In the genomic region with DNA sequence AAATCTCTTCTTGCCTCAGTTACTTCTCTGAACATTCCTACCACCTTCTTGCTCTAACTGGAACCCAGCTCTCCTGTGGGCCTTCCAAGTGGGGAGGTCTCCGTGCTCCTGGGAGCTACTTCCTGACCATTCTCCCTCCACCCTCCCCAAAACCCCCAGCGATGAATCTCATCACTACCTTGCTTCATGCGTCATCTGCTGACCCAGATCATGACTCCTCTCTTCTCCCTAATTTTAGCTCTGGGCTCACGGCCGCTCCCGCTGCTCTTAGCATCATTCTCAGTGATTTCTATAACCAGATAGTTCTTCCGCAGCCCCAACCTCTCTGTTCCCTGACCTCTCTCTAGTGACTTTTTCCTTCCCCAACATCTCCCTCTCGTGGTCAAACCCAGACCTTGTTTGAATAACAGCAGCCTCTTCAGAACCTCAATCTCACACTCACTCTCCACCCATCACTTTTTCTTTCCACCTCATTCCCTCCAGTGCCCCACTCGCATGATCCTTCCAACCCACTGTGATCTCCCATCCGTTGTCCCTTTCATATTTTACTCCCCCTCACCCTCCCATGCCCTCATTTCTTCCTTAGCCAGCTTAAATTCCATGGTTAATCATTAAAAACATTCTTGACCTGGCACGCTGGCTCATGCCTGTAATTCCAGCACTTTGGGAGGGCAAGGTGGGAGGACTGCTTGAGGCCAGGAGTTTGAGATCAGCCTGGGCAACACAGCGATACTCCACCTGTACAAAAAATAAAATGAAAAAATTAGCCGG, we compare ENCODE assay signal across 8 cellular contexts. TPM values are rescaled to one million over a fixed set of nuclear protein-coding genes. Genes with fewer than 3 reads are reported as not detected.
A peak's percentile ranks its signal among the peaks of the same experiment; 100 is the strongest.
DNase-seq lines count a peak whose midpoint lies in the region; ATAC-seq and TF ChIP-seq lines count a peak whose summit lies in the region.

No MANE protein-coding gene starts in this region.

- H3K36me3 ChIP-seq in Karpas-422 (ENCODE audit: insufficient read depth, low read length) (no peaks in the 10 kb centered on the region), Peyer's patch (no peaks in the 10 kb centered on the region)

- H4K20me1 ChIP-seq in Karpas-422 (ENCODE audit: insufficient read depth, low read depth, low read length): no peaks in the 10 kb centered on the region

- no peaks in the 10 kb centered on the region for H3K9me2 ChIP-seq in Karpas-422 (replicated peaks; ENCODE audit: insufficient read depth, low read length)

- TF ChIP-seq POLR2A in Peyer's patch (IDR thresholded peaks at IDR 0.05): no peak

- no peak overlapping the region for H3K27ac ChIP-seq in Karpas-422 (ENCODE audit: low read length)
- H3K27ac ChIP-seq in Peyer's patch: no peak overlapping the region

- peak; percentile 76 for DNase-seq in NCI-H524 (lab: John Stamatoyannopoulos, UW)
- DNase-seq in NCI-H524 treated with DMSO at 0.1 percent for 48 hours (lab: John Stamatoyannopoulos, UW): no peak
- DNase-seq in Karpas-422: peak; percentile 88
- DNase-seq in Peyer's patch: peak in 1 of 3 donors; percentile 64
- DNase-seq in left ventricle myocardium superior: no peak
- peak; percentile 29 for DNase-seq in stimulated activated naive CD8-positive, alpha-beta T cell treated with anti-CD3 and anti-CD28 coated beads, Interleukin-15, Interleukin-2, amounts not matched to agents 100 U/mL and 50 U/mL, for 24 hours
- no peak for DNase-seq in GM19238 (ENCODE audit: insufficient read length, low spot score)

- H2AFZ ChIP-seq in Karpas-422 (ENCODE audit: low read length): no peak overlapping the region

- H3K79me2 ChIP-seq in Karpas-422 (ENCODE audit: low read length): no peaks in the 10 kb centered on the region

- peak; percentile 18 for ATAC-seq in left ventricle myocardium superior
- ATAC-seq in stimulated activated naive CD8-positive, alpha-beta T cell treated with anti-CD3 and anti-CD28 coated beads, Interleukin-15, Interleukin-2, amounts not matched to agents 100 U/mL and 50 U/mL, for 24 hours: no peak
- no peak for ATAC-seq in GM19467 (IDR thresholded peaks at IDR 0.05; ENCODE audit: unreplicated experiment)

- peak in 4 of 6 experiments; percentile 36 to 55 (median 52) for TF ChIP-seq CTCF in Peyer's patch (IDR thresholded peaks at IDR 0.05)

- no peak overlapping the region for H3K9ac ChIP-seq in Karpas-422 (ENCODE audit: low read length)

- H3K27me3 ChIP-seq in Karpas-422 (ENCODE audit: low read length): no peaks in the 10 kb centered on the region
- H3K27me3 ChIP-seq in Peyer's patch: no peaks in the 10 kb centered on the region

- no peak overlapping the region for H3K4me3 ChIP-seq in Karpas-422 (ENCODE audit: low read length)
- no peak overlapping the region for H3K4me3 ChIP-seq in Peyer's patch

- H3K4me1 ChIP-seq in Karpas-422 (ENCODE audit: low read length): no peaks in the 10 kb centered on the region
- H3K4me1 ChIP-seq in Peyer's patch: peaks cover 4 to 8% (median 7%) of the 10 kb centered on the region in 4 donors

- H3K4me2 ChIP-seq in Karpas-422 (ENCODE audit: low read depth, low read length, poor library complexity, severe bottlenecking): no peak overlapping the region

- H3K9me3 ChIP-seq in Karpas-422 (ENCODE audit: low read length) (no peaks in the 10 kb centered on the region), Peyer's patch (peaks cover 0 to 7% (median 0%) of the 10 kb centered on the region in 4 donors)

- intact Hi-C loops in left ventricle myocardium superior (cut with micrococcal nuclease): no loop called here

RNA-seq across cellular contexts. Expression of a gene that starts 21.8 kb away (rescaled TPM):
- 46.7 and 71.2 TPM in 2 replicates for total RNA-seq in Karpas-422 (2014; rRNA removed; shearing (Covaris generic); ENCODE audit: low replicate concordance)
- total RNA-seq in Peyer's patch: 10 to 100 TPM; 29.8 to 56.1 (median 35.6) TPM
- total RNA-seq in left ventricle myocardium superior: 71.9 TPM

RNA-seq across cellular contexts. Expression of a gene that starts 22.0 kb away (rescaled TPM):
- 16.8 and 38.2 TPM in 2 replicates for total RNA-seq in Karpas-422 (2014; rRNA removed; shearing (Covaris generic); ENCODE audit: low replicate concordance)
- total RNA-seq in Peyer's patch (100 to 1,000 TPM in 1 of 4 donors, 10 to 100 TPM in 3; 18.2 to 134 (median 38.4) TPM), left ventricle myocardium superior (13.2 TPM)

RNA-seq across cellular contexts. Expression of a gene that starts 23.0 kb away (rescaled TPM):
- total RNA-seq in Karpas-422 (2014; rRNA removed; shearing (Covaris generic); ENCODE audit: low replicate concordance): not detected in 2 replicates
- 1 to 10 TPM; 1.4 to 5.4 (median 3.9) TPM for total RNA-seq in Peyer's patch
- 1.7 TPM for total RNA-seq in left ventricle myocardium superior

RNA-seq across cellular contexts. Expression of a gene that starts 40.6 kb away (rescaled TPM):
- total RNA-seq in Karpas-422 (2014; rRNA removed; shearing (Covaris generic); ENCODE audit: low replicate concordance): 3.1 TPM in 1 of 2 replicates, not detected in the other
- total RNA-seq in Peyer's patch (1 to 10 TPM in 2 of 4 donors, not detected in 2; 1.4 to 1.5 TPM), left ventricle myocardium superior (not detected)

RNA-seq across cellular contexts. Expression of a gene that starts 52.8 kb away (rescaled TPM):
- total RNA-seq in Karpas-422 (2014; rRNA removed; shearing (Covaris generic); ENCODE audit: low replicate concordance): 13.5 and 18.7 TPM in 2 replicates
- 10 to 100 TPM; 12.4 to 27.7 (median 22.8) TPM for total RNA-seq in Peyer's patch
- total RNA-seq in left ventricle myocardium superior: 14.5 TPM

Comparison
In these comparisons a context has a peak if more than half of its experiments do, and no peak if none do; other contexts are left out.
1. DNase-seq: peak in NCI-H524 (2 of 2), Karpas-422 (single experiment) and stimulated activated naive CD8-positive, alpha-beta T cell treated with anti-CD3 and anti-CD28 coated beads, Interleukin-15, Interleukin-2, amounts not matched to agents 100 U/mL and 50 U/mL, for 24 hours (single experiment); none in NCI-H524 treated with DMSO at 0.1 percent for 48 hours (single experiment), left ventricle myocardium superior (single experiment) and GM19238 (single experiment).